8 cellular contexts compared by ENCODE assay signal in the genomic region with DNA sequence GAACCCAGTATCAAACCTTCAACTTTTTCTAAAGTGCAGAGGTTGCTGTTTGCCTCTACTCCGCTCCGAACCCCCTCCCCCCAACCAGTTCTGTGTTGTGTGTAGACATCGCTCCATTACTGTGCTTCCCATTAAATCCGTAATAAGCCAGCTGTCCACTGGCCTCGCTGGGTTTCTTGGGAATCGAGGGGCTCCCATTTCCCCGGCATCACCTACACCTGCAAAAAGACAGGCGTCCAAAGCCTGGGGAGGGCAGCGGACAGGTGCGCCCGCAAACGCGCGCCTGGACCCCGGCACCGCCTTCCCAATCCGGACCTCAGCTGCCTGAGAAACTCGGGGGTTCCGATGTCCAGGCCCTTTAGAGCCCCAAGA. TPM values are rescaled to one million over a fixed set of nuclear protein-coding genes. Genes with fewer than 3 reads are reported as not detected.
A peak's percentile ranks its signal among the peaks of the same experiment; 100 is the strongest.
DNase-seq lines count a peak whose midpoint lies in the region; ATAC-seq, FAIRE-seq and TF ChIP-seq lines count a peak whose summit lies in the region.

No MANE protein-coding gene starts in this region.

- H2AK5ac ChIP-seq in IMR-90 (ENCODE audit: low read depth, low read length): no peak overlapping the region

- peak overlapping the region; percentile 88 for H3K4me3 ChIP-seq in DOHH2 (ENCODE audit: low read length)
- H3K4me3 ChIP-seq in IMR-90 (ENCODE audit: insufficient read depth, low read depth, low read length): peak overlapping the region; percentile 68
- H3K4me3 ChIP-seq in GM12878: peak overlapping the region; percentile 74

- no peak overlapping the region for H3K18ac ChIP-seq in IMR-90 (ENCODE audit: low read depth, low read length)

- H3K4me2 ChIP-seq in DOHH2 (ENCODE audit: low read length) (peak overlapping the region; percentile 76), IMR-90 (ENCODE audit: low read depth, low read length) (peak overlapping the region; percentile 89), GM12878 (ENCODE audit: control insufficient read depth, insufficient read depth) (peak overlapping the region; percentile 99)

- SMC1A ChIA-PET in GM12878 (lab: Charles Lee; ENCODE audit: uncharacterized antibody, unreplicated experiment): no interaction called here

- POLR2A ChIA-PET in IMR-90 (lab: Charles Lee; ENCODE audit: unreplicated experiment): no interaction called here
- POLR2A ChIA-PET in GM12878 (lab: Charles Lee): no interaction called here

- H4K91ac ChIP-seq in IMR-90 (ENCODE audit: insufficient read depth, low read depth, low read length): no peak overlapping the region

- H3K4me1 ChIP-seq in DOHH2 (ENCODE audit: control insufficient read depth, low read length) (peaks cover 40% of the 10 kb centered on the region), IMR-90 (ENCODE audit: control insufficient read depth, insufficient read depth, low read length) (peaks cover 2% of the 10 kb centered on the region; the same call in 1 of the 2 replicates), GM12878 (ENCODE audit: control insufficient read depth, insufficient read depth, low read length) (no peaks in the 10 kb centered on the region)

- H3K4ac ChIP-seq in IMR-90 (ENCODE audit: low read depth, low read length): no peak overlapping the region

- TF ChIP-seq CTCF in DOHH2 (IDR thresholded peaks at IDR 0.05; ENCODE audit: low read depth, low read length, poor library complexity, severe bottlenecking) (no peak), IMR-90 (conservative IDR thresholded peaks at IDR 0.05; ENCODE audit: low read depth, low read length) (no peak), GM12878 (IDR thresholded peaks at IDR 0.05 in 2 of 3, conservative IDR thresholded peaks at IDR 0.05 in 1 of 3; ENCODE audit: control insufficient read depth in 2 of 3, extremely low read depth in 1 of 3, insufficient read depth in 1 of 3, low read depth in 3 of 3, low read length in 3 of 3) (no peak), mesothelial cell of epicardium (IDR thresholded peaks at IDR 0.05; ENCODE audit: unreplicated experiment) (no peak)

- H3K4me3 Mint-ChIP-seq in mesothelial cell of epicardium: peak overlapping the region; percentile 76

- peaks cover 0 to 3% of the 10 kb centered on the region in 2 experiments; a peak in 1 of 4 replicates for H3K79me1 ChIP-seq in IMR-90 (ENCODE audit: low read depth in 1 of 2, low read length in 2 of 2)

- no peak overlapping the region for H2BK15ac ChIP-seq in IMR-90 (ENCODE audit: low read depth, low read length)

- H3K36me3 Mint-ChIP-seq in mesothelial cell of epicardium: no peaks in the 10 kb centered on the region

- peaks cover 23% of the 10 kb centered on the region for H3K4me1 Mint-ChIP-seq in mesothelial cell of epicardium

- dilution Hi-C loops in IMR-90 (cut with HindIII; ENCODE audit: low sequenced_read_pairs, unreplicated experiment): no loop called here

- H3K79me2 ChIP-seq in DOHH2 (ENCODE audit: control insufficient read depth, low read length) (peaks cover 46% of the 10 kb centered on the region), GM12878 (ENCODE audit: control insufficient read depth, insufficient read depth, low read length) (no peaks in the 10 kb centered on the region)

- RAD21 ChIA-PET in GM12878 (lab: Charles Lee; ENCODE audit: unreplicated experiment): no interaction called here

- BruUV-seq in IMR-90 (replicated peaks; lab: Mats Ljungman, UMichigan) (no TSS peak), GM12878 (replicated peaks; lab: Mats Ljungman, UMichigan) (no TSS peak)

- H3K27ac ChIP-seq in DOHH2 (ENCODE audit: low read depth, low read length) (no peak overlapping the region), IMR-90 (ENCODE audit: insufficient read depth, low read length) (no peak overlapping the region; the same call in 1 of the 2 replicates), GM12878 (ENCODE audit: control insufficient read depth, insufficient read depth) (no peak overlapping the region)

- H3K27me3 Mint-ChIP-seq in mesothelial cell of epicardium (ENCODE audit: low read depth): no peaks in the 10 kb centered on the region

- H4K20me1 ChIP-seq in DOHH2 (ENCODE audit: control insufficient read depth, insufficient read depth, low read depth, low read length): no peaks in the 10 kb centered on the region
- H4K20me1 ChIP-seq in IMR-90 (ENCODE audit: insufficient read depth, low read length): no peaks in the 10 kb centered on the region
- H4K20me1 ChIP-seq in GM12878 (ENCODE audit: control insufficient read depth, insufficient read depth): no peaks in the 10 kb centered on the region

- FAIRE-seq in GM12878 (lab: Jason Lieb, UNC): no peak

- peak overlapping the region; percentile 66; the same call in 1 of the 2 replicates for H3K23ac ChIP-seq in IMR-90 (ENCODE audit: low read depth, low read length)

- peak overlapping the region; percentile 56 for H3K27ac Mint-ChIP-seq in mesothelial cell of epicardium

- H2BK20ac ChIP-seq in IMR-90 (ENCODE audit: low read depth, low read length): no peak overlapping the region

- H4K8ac ChIP-seq in IMR-90 (ENCODE audit: low read depth in 2 of 2, low read length in 2 of 2): no peak overlapping the region

- no peak overlapping the region for H4K5ac ChIP-seq in IMR-90 (ENCODE audit: low read depth, low read length)

- no peak for TF ChIP-seq EP300 in GM12878 (IDR thresholded peaks at IDR 0.05; ENCODE audit: borderline replicate concordance in 1 of 2, control insufficient read depth in 1 of 2, low read depth in 2 of 2, low read length in 2 of 2)

- peaks cover 19% of the 10 kb centered on the region for H3F3A ChIP-seq in DOHH2 (ENCODE audit: control insufficient read depth, insufficient read depth)

- H2AK9ac ChIP-seq in IMR-90 (replicated peaks; ENCODE audit: low read depth, low read length, poor library complexity): no peak overlapping the region

- no peaks in the 10 kb centered on the region for H3K9me3 Mint-ChIP-seq in mesothelial cell of epicardium

- CTCF ChIA-PET in IMR-90 (lab: Yijun Ruan, JAX) (no interaction called here), GM12878 (lab: Yijun Ruan, JAX) (no interaction called here)

- no peak overlapping the region for H2BK120ac ChIP-seq in IMR-90 (ENCODE audit: low read depth, low read length)

- no peak overlapping the region for H2BK5ac ChIP-seq in IMR-90 (ENCODE audit: low read depth, low read length, poor library complexity, severe bottlenecking)

- H3K56ac ChIP-seq in IMR-90 (ENCODE audit: extremely low read depth, insufficient read depth, low read length): no peak overlapping the region; the same call in 1 of the 2 replicates

- H3K9ac ChIP-seq in IMR-90 (ENCODE audit: low read depth, low read length) (peak overlapping the region; percentile 31; the same call in 1 of the 2 replicates), GM12878 (ENCODE audit: control insufficient read depth, insufficient read depth, low read length) (no peak overlapping the region)

- 0% methylated on average over 1 of the region's 19 CpGs; no CpG with 5 or more reads in 1 of the 2 experiments for whole genome bisulfite sequencing in IMR-90 (ENCODE audit: extremely low coverage in 2 of 2, insufficient read length in 1 of 2), 2 experiments
- WGBS in GM12878 (ENCODE audit: insufficient coverage, insufficient replicate concordance, low lambda C conversion rate, missing lambda C conversion rate): under 1% methylated on average over 19 of the region's 19 CpGs

- DNase-seq in IMR-90 (no peak), GM12878 (ENCODE audit: low read depth, low spot score) (no peak), mesothelial cell of epicardium (ENCODE audit: low spot score in 2 of 2, unreplicated experiment in 2 of 2) (peak in 1 of 2 experiments; percentile 39), HUDEP-2 (lab: John Stamatoyannopoulos, UW; ENCODE audit: unreplicated experiment in 76 of 76) (no peak), NCI-H1092 treated with DMSO at 0.1 percent for 48 hours (lab: John Stamatoyannopoulos, UW) (no peak), NK-92 (lab: John Stamatoyannopoulos, UW; ENCODE audit: unreplicated experiment) (no peak)

- H3K9me3 ChIP-seq in DOHH2 (ENCODE audit: control insufficient read depth, insufficient read depth, low read length) (no peaks in the 10 kb centered on the region), IMR-90 (ENCODE audit: control insufficient read depth, insufficient read depth, low read length) (no peaks in the 10 kb centered on the region), GM12878 (replicated peaks; ENCODE audit: control insufficient read depth, insufficient read depth, low read length) (no peaks in the 10 kb centered on the region; the same call in 2 of the 3 replicates)

- H3K9me2 ChIP-seq in DOHH2 (replicated peaks; ENCODE audit: control insufficient read depth, low read length): no peaks in the 10 kb centered on the region

- H2AFZ ChIP-seq in IMR-90 (replicated peaks; ENCODE audit: low read length, poor library complexity): peak overlapping the region; percentile 99
- H2AFZ ChIP-seq in GM12878 (ENCODE audit: control insufficient read depth, low read depth, low read length): peak overlapping the region; percentile 83

- H3K27me3 ChIP-seq in DOHH2 (ENCODE audit: control insufficient read depth, low read length) (peaks cover 17% of the 10 kb centered on the region), IMR-90 (ENCODE audit: control insufficient read depth, insufficient read depth, low read length) (peaks cover 6% of the 10 kb centered on the region; the same call in 1 of the 2 replicates), GM12878 (replicated peaks in 1 of 2; ENCODE audit: control insufficient read depth in 2 of 2, insufficient read depth in 2 of 2, low read length in 1 of 2) (peaks cover 10 to 13% of the 10 kb centered on the region in 2 experiments)

- TF ChIP-seq RAD21 in IMR-90 (IDR thresholded peaks at IDR 0.05; ENCODE audit: low read length) (no peak), GM12878 (IDR thresholded peaks at IDR 0.05; ENCODE audit: insufficient read depth, low read depth, low read length) (no peak)

- H3K9me1 ChIP-seq in IMR-90 (ENCODE audit: insufficient read depth, low read length): no peaks in the 10 kb centered on the region

- H3K36me3 ChIP-seq in DOHH2 (ENCODE audit: control insufficient read depth, low read length) (peaks cover 16% of the 10 kb centered on the region), IMR-90 (ENCODE audit: control insufficient read depth, insufficient read depth, low read length) (no peaks in the 10 kb centered on the region), GM12878 (ENCODE audit: control insufficient read depth in 2 of 2, insufficient read depth in 2 of 2, low read length in 1 of 2) (no peaks in the 10 kb centered on the region)

- ATAC-seq in IMR-90 (ENCODE audit: low read depth) (no peak), GM12878 (no peak), GM18517 (IDR thresholded peaks at IDR 0.05; ENCODE audit: unreplicated experiment) (no peak)

- H3K14ac ChIP-seq in IMR-90 (replicated peaks; ENCODE audit: low read depth, low read length): no peak overlapping the region

- intact Hi-C loops in IMR-90 (cut with micrococcal nuclease) (loop anchor here (5.0 to 10.0 kb wide), 4 partner anchors 164 to 1463 kb away; a partner anchor contains a TSS), GM12878 (cut with micrococcal nuclease; ENCODE audit: unreplicated experiment) (loop anchor here (5.0 to 10.0 kb wide), 2 partner anchors 154 to 887 kb away; no protein-coding TSS in a partner anchor)

- TF ChIP-seq POLR2A in IMR-90 (IDR thresholded peaks at IDR 0.05; ENCODE audit: low read depth, low read length): no peak
- no peak for TF ChIP-seq POLR2A in GM12878 (IDR thresholded peaks at IDR 0.05; ENCODE audit: low read depth, low read length)

- in situ Hi-C loops in IMR-90 (cut with MboI; ENCODE audit: low sequenced_read_pairs) (loop anchor here (25.0 kb wide), 1 partner anchor 544 kb away; a partner anchor contains a TSS), GM12878 (cut with MboI) (no loop called here)

RNA-seq across cellular contexts. Expression of a gene that starts 0.6 kb away (rescaled TPM):
- total RNA-seq in IMR-90 (2012; rRNA removed): 0.90 and 2.2 TPM in 2 replicates
- 0.63 and 0.75 TPM in 2 replicates for polyA plus RNA-seq in IMR-90 (2012; rRNA removed)
- 0.05 and 0.08 TPM in 2 replicates for polyA plus RNA-seq in IMR-90 (2012; cell fraction: cytosol; rRNA removed)
- polyA plus RNA-seq in IMR-90 (2012; cell fraction: nucleus; rRNA removed; ENCODE audit: low replicate concordance): 0.04 and 0.72 TPM in 2 replicates
- not detected in 2 replicates for total RNA-seq in GM12878 (2013; cell fraction: nucleolus; rRNA removed)
- total RNA-seq in GM12878 (2014; rRNA removed): not detected in 2 replicates
- total RNA-seq in GM12878 (2014; rRNA removed; fragmentation: Illumina TruSeq; extraction: Trizol): not detected in 2 replicates
- 0.10 TPM in 1 of 2 replicates, not detected in the other for total RNA-seq in GM12878 (2021)
- polyA plus RNA-seq in GM12878 (2011; ENCODE audit: low read depth): not detected
- 0.01 TPM in 1 of 2 replicates, not detected in the other for polyA plus RNA-seq in GM12878 (2011; rRNA removed)
- not detected in 2 replicates for polyA plus RNA-seq in GM12878 (2011; cell fraction: cytosol; rRNA removed)
- polyA plus RNA-seq in GM12878 (2011; cell fraction: nucleus; rRNA removed): 0.01 and 0.03 TPM in 2 replicates
- 0.08 TPM in 1 of 2 replicates, not detected in the other for polyA plus RNA-seq in GM12878 (2012)
- not detected in 2 replicates for polyA plus RNA-seq in GM12878 (2014; fragmentation: Illumina TruSeq; extraction: Trizol)
- polyA plus RNA-seq in GM12878 (2014; fragmentation: Nextera tagmentation; extraction: Ambion mirVana): not detected
- polyA plus RNA-seq in GM12878 (2014; rRNA removed): not detected in 2 replicates
- polyA plus RNA-seq in GM12878 (2016; fragmentation: Nextera tagmentation; extraction: Ambion mirVana): not detected
- polyA minus RNA-seq in GM12878 (2011; rRNA and poly(A)+ RNA removed): not detected in 2 replicates
- polyA minus RNA-seq in GM12878 (2011; cell fraction: cytosol; rRNA and poly(A)+ RNA removed): not detected in 2 replicates
- not detected in 2 replicates for polyA minus RNA-seq in GM12878 (2011; cell fraction: nucleus; rRNA and poly(A)+ RNA removed)
- total RNA-seq in mesothelial cell of epicardium: 6.0 to 6.9 TPM (median 6.1 TPM) in 3 replicates
